14 cellular contexts compared by ENCODE assay signal in genomic region chr21:44444286-44444931, GRCh38. TPM values are rescaled to one million over a fixed set of nuclear protein-coding genes. Genes with fewer than 3 reads are reported as not detected.
A peak's percentile ranks its signal among the peaks of the same experiment; 100 is the strongest.
DNase-seq lines count a peak whose midpoint lies in the region; ATAC-seq and TF ChIP-seq lines count a peak whose summit lies in the region.
"Had no signal": no experiment of that assay in that cellular context is flagged by ENCODE, and none has a peak within 500 bp of the region (broad histone marks: within the 10 kb centered on the region; RNA-seq: fewer than 3 reads in every experiment).

No MANE protein-coding gene starts in this region.

- H3K9me3 ChIP-seq in left ventricle myocardium inferior (replicated peaks) (no peaks in the 10 kb centered on the region), upper lobe of right lung (no peaks in the 10 kb centered on the region)
- H3K9me3 ChIP-seq: HAP-1 had no signal

- DNase-seq in left cardiac atrium (peak; percentile 13), left ventricle myocardium superior (no peak), NCI-H69 (lab: John Stamatoyannopoulos, UW) (peak; percentile 14), left ventricle myocardium inferior (peak; percentile 9), upper lobe of right lung (peak; percentile 46), GOT3 (lab: John Stamatoyannopoulos, UW) (no peak)
- DNase-seq: activated T-cell treated with anti-CD3 and anti-CD28 coated beads, Interleukin-2, amount 50 U/mL, for 48 hours; CD4-positive, CD25-positive, alpha-beta regulatory T cell; NCI-H1105 had no signal

- H3K27me3 ChIP-seq in left ventricle myocardium inferior (ENCODE audit: low read depth) (peaks cover 32% of the 10 kb centered on the region), upper lobe of right lung (peaks cover 11% of the 10 kb centered on the region)
- H3K27me3 ChIP-seq: cardiac muscle cell had no signal

- H3K36me3 ChIP-seq in left ventricle myocardium inferior = no peaks in the 10 kb centered on the region
- no peaks in the 10 kb centered on the region for H3K36me3 ChIP-seq in upper lobe of right lung
- H3K36me3 ChIP-seq: cardiac muscle cell, HAP-1 had no signal

- intact Hi-C loops in left cardiac atrium (cut with DNase I) = no loop called here
- intact Hi-C loops in left ventricle myocardium superior (cut with micrococcal nuclease) = no loop called here
- intact Hi-C loops in left ventricle myocardium inferior (cut with micrococcal nuclease) = no loop called here
- intact Hi-C loops in upper lobe of right lung (cut with DNase I) = no loop called here

- H3K4me1 ChIP-seq in left ventricle myocardium inferior (peaks cover 3% of the 10 kb centered on the region), upper lobe of right lung (no peaks in the 10 kb centered on the region)
- H3K4me1 ChIP-seq: HAP-1 had no signal

- ATAC-seq in left cardiac atrium (no peak), left ventricle myocardium superior (no peak), upper lobe of right lung (peak; percentile 18), HG03442 (IDR thresholded peaks at IDR 0.05; ENCODE audit: unreplicated experiment) (no peak), GM21737 (IDR thresholded peaks at IDR 0.05; ENCODE audit: unreplicated experiment) (no peak)

- TF ChIP-seq CTCF in left ventricle myocardium inferior (IDR thresholded peaks at IDR 0.05; ENCODE audit: borderline replicate concordance) (no peak), upper lobe of right lung (IDR thresholded peaks at IDR 0.05) (peak; percentile 10)

- no peak overlapping the region for H3K27ac ChIP-seq in left ventricle myocardium inferior (replicated peaks)
- H3K27ac ChIP-seq in upper lobe of right lung = no peak overlapping the region
- H3K27ac ChIP-seq: cardiac muscle cell had no signal

- no peak overlapping the region for H3K4me3 ChIP-seq in left ventricle myocardium inferior
- H3K4me3 ChIP-seq in upper lobe of right lung = no peak overlapping the region
- H3K4me3 ChIP-seq: cardiac muscle cell, HAP-1, lung had no signal

RNA-seq across cellular contexts. Expression of gene LRRC3, which starts 10.9 kb away (rescaled TPM):
- total RNA-seq in left cardiac atrium (1 to 10 TPM; 1.4 to 2.5 TPM), left ventricle myocardium superior (2.1 TPM), left ventricle myocardium inferior (1.8 TPM), upper lobe of right lung (3.6 TPM)

Comparison
In these comparisons a context has a peak if more than half of its experiments do, and no peak if none do; other contexts are left out.
1. DNase-seq: peak in left cardiac atrium (single experiment), NCI-H69 (single experiment), left ventricle myocardium inferior (single experiment) and upper lobe of right lung (single experiment); none in left ventricle myocardium superior (single experiment) and GOT3 (single experiment).